Comparison of ENCODE assay signal across 13 cellular contexts in genomic region chr3:102174312-102174712, GRCh38.
DNase-seq lines count a peak whose midpoint lies in the region; ATAC-seq and TF ChIP-seq lines count a peak whose summit lies in the region.
"Had no signal": no experiment of that assay in that cellular context is flagged by ENCODE, and none has a peak within 500 bp of the region (broad histone marks: within the 10 kb centered on the region; RNA-seq: fewer than 3 reads in every experiment).

No MANE protein-coding gene starts in this region.

- H3K27ac ChIP-seq in brain microvascular endothelial cell (peak overlapping the region; percentile 95), uterus (peak overlapping the region; percentile 65 to 72)

- in situ Hi-C loops in brain microvascular endothelial cell (cut with HindIII; ENCODE audit: low pct_ligation_motif_present, low sequenced_read_pairs), result no loop called here

- H3K36me3 ChIP-seq in brain microvascular endothelial cell (replicated peaks) (no peaks in the 10 kb centered on the region), uterus (no peaks in the 10 kb centered on the region)
- H3K36me3 ChIP-seq: thoracic aorta had no signal

- H3K9me3 ChIP-seq in uterus, result no peaks in the 10 kb centered on the region
- H3K9me3 ChIP-seq: thoracic aorta had no signal

- no peak for TF ChIP-seq POLR2A in uterus (IDR thresholded peaks at IDR 0.05)

- ATAC-seq in HG02623 (IDR thresholded peaks at IDR 0.05; ENCODE audit: unreplicated experiment) (no peak), HG02970 (IDR thresholded peaks at IDR 0.05; ENCODE audit: low FRiP score, unreplicated experiment) (no peak), GM18502 (IDR thresholded peaks at IDR 0.05; ENCODE audit: poor library complexity, unreplicated experiment) (no peak)
- ATAC-seq: activated T-helper 17 cell treated with anti-CD3 and anti-CD28 coated beads, Interleukin-2, amount 50 U/mL, for 72 hours had no signal

- peaks cover 0 to 6% of the 10 kb centered on the region in 2 donors for H3K4me1 ChIP-seq in uterus

- intact Hi-C loops in uterus (cut with DNase I; ENCODE audit: low total_unique reads), result no loop called here

- H3K4me3 ChIP-seq in brain microvascular endothelial cell (ENCODE audit: low read depth, low read length) (no peak overlapping the region), foreskin fibroblast (ENCODE audit: low read depth in 1 of 2, low read length in 2 of 2) (no peak overlapping the region), uterus (no peak overlapping the region)
- H3K4me3 ChIP-seq: thoracic aorta had no signal

- DNase-seq in SKM-1 treated with dmso at 0.1 percent for 144 hours (lab: John Stamatoyannopoulos, UW; ENCODE audit: unreplicated experiment), result peak; percentile 4
- no peak for DNase-seq in SKM-1 (lab: John Stamatoyannopoulos, UW; ENCODE audit: unreplicated experiment)
- DNase-seq in brain microvascular endothelial cell, result peak; percentile 85
- DNase-seq in foreskin fibroblast, result peak; percentile 75 to 85
- DNase-seq in uterus, result no peak
- DNase-seq: mesendoderm, NCI-H1436, NCI-H69 had no signal

- TF ChIP-seq CTCF in brain microvascular endothelial cell (IDR thresholded peaks at IDR 0.05; ENCODE audit: low read depth, low read length, missing control alignments), result no peak
- no peak for TF ChIP-seq CTCF in foreskin fibroblast (IDR thresholded peaks at IDR 0.05; ENCODE audit: low read depth, low read length)
- no peak for TF ChIP-seq CTCF in uterus (IDR thresholded peaks at IDR 0.05)

- H3K27me3 ChIP-seq in brain microvascular endothelial cell (replicated peaks) (no peaks in the 10 kb centered on the region), uterus (no peaks in the 10 kb centered on the region)

Comparison
In these comparisons a context has a peak if more than half of its experiments do, and no peak if none do; other contexts are left out.
1. DNase-seq: peak in SKM-1 treated with dmso at 0.1 percent for 144 hours (single experiment), brain microvascular endothelial cell (single experiment) and foreskin fibroblast (2 of 2); none in SKM-1 (single experiment) and uterus (0 of 2).